Comparison of ENCODE assay signal across 16 cellular contexts in the genomic region with DNA sequence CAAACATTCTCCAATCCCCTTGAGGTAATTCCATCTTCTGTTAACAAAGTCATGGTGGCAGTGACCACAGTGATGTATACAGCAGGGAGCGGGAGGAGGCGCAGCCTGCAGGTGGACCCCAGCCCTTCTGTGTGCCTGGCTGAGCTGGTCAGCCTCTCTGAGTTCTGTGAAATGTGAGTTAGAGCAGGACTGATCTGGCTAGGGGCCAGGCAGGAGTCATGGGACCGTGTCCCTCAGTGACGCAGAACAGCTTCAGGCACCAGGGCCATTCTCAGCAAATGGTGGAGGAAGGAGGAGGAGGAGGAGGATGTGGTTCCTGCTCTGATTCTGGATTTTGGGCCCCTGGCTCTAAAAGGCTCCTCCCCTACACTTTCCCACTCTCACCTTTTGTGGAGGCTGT. TPM values are rescaled to one million over a fixed set of nuclear protein-coding genes. Genes with fewer than 3 reads are reported as not detected.
"Had no signal": no experiment of that assay in that cellular context is flagged by ENCODE, and none has a peak within 500 bp of the region (broad histone marks: within the 10 kb centered on the region; RNA-seq: fewer than 3 reads in every experiment).

No MANE protein-coding gene starts in this region.

- DNase-seq: activated CD4-positive, alpha-beta T cell treated with anti-CD3 and anti-CD28 coated beads for 1 hour; activated CD4-positive, alpha-beta T cell treated with anti-CD3 and anti-CD28 coated beads, Interleukin-2, amount 50 U/mL, for 48 hours; activated CD8-positive, alpha-beta memory T cell treated with anti-CD3 and anti-CD28 coated beads, Interleukin-2, amount 10 ng/mL, durations not matched to agents 7 days and 5 days; activated gamma-delta T cell; activated T-cell treated with anti-CD3 and anti-CD28 coated beads, Interleukin-2, amount 50 U/mL, for 1 hour; amniotic stem cell; cortex of kidney; effector memory CD4-positive, alpha-beta T cell; foreskin keratinocyte; immature natural killer cell; mesendoderm; T-helper 1 cell; tibial artery had no signal

- H3K9me3 ChIP-seq: tibial artery had no signal

- H3K27ac ChIP-seq: foreskin keratinocyte, tibial artery had no signal

- ATAC-seq: activated CD8-positive, alpha-beta memory T cell treated with anti-CD3 and anti-CD28 coated beads, Interleukin-2, amount 10 ng/mL, durations not matched to agents 7 days and 5 days; activated naive CD4-positive, alpha-beta T cell treated with anti-CD3 and anti-CD28 coated beads, Interleukin-2, amount 50 U/mL, for 72 hours; foreskin keratinocyte; stimulated activated effector memory CD8-positive, alpha-beta T cell treated with anti-CD3 and anti-CD28 coated beads, Interleukin-12 subunit alpha, Interleukin-12 subunit beta, amount 100 ng/mL, for 72 hours had no signal

- H3K4me3 ChIP-seq: tibial artery had no signal

- H3K4me1 ChIP-seq: foreskin keratinocyte, tibial artery had no signal

- H3K36me3 ChIP-seq: tibial artery had no signal

RNA-seq across cellular contexts. Expression of gene PHACTR3, which starts 6.9 kb away (rescaled TPM):
- total RNA-seq: activated CD8-positive, alpha-beta memory T cell treated with anti-CD3 and anti-CD28 coated beads, Interleukin-2, amount 10 ng/mL, durations not matched to agents 7 days and 5 days; activated naive CD4-positive, alpha-beta T cell treated with anti-CD3 and anti-CD28 coated beads, Interleukin-2, amount 50 U/mL, for 72 hours; pulmonary artery endothelial cell had no signal
- polyA plus RNA-seq: immature natural killer cell had no signal
